Comparison of ENCODE assay signal across 21 cellular contexts in the genomic region with DNA sequence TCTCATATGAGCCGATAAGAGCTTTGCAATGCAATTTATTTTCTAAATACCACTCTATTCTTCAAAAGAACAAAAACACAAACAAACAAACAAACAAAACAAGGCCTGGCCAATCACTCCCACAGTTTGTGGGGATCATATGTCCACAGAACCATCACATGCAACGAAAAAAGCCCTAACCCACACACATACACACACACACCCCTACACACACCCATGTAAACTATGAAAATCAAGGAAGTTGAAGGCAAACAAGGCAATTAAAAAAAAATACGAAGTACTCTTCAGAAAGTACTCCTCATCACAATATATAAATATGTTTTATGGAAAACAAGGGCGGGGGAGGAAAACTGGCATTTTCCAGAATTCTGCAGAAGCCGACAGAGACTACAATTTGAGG.
DNase-seq lines count a peak whose midpoint lies in the region; ATAC-seq and TF ChIP-seq lines count a peak whose summit lies in the region.
"Had no signal": no experiment of that assay in that cellular context is flagged by ENCODE, and none has a peak within 500 bp of the region (broad histone marks: within the 10 kb centered on the region; RNA-seq: fewer than 3 reads in every experiment).

No MANE protein-coding gene starts in this region.

- WGBS in suprapubic skin = 88% methylated on average over 5 of the region's 5 CpGs

- TF ChIP-seq EP300 in suprapubic skin (IDR thresholded peaks at IDR 0.05) = no peak

- H3K9ac ChIP-seq in iPS-20b (ENCODE audit: low read depth, low read length) = 0 out of 2 replicates have a peak overlapping the region, but pooled peaks have one; percentile 18

- peaks cover 10% of the 10 kb centered on the region; the same call in 1 of the 2 replicates for H3K9me3 ChIP-seq in OCI-LY7 (ENCODE audit: low read length)
- H3K9me3 ChIP-seq in iPS-20b (ENCODE audit: insufficient read depth, low read depth, low read length) = no peaks in the 10 kb centered on the region
- H3K9me3 ChIP-seq in neutrophil = no peaks in the 10 kb centered on the region
- no peaks in the 10 kb centered on the region for H3K9me3 ChIP-seq in suprapubic skin
- H3K9me3 ChIP-seq: MG63 had no signal

- no TSS peak for BruUV-seq in OCI-LY7 (replicated peaks; lab: Mats Ljungman, UMichigan)

- H3K27ac ChIP-seq in OCI-LY7 (ENCODE audit: low read depth, low read length, poor library complexity, severe bottlenecking) = peak overlapping the region; percentile 91
- H3K27ac ChIP-seq in iPS-20b (ENCODE audit: low read length) = no peak overlapping the region
- H3K27ac ChIP-seq in neutrophil = peak overlapping the region; percentile 74
- H3K27ac ChIP-seq in suprapubic skin = no peak overlapping the region
- H3K27ac ChIP-seq: SJCRH30 had no signal

- no peaks in the 10 kb centered on the region for H4K20me1 ChIP-seq in OCI-LY7 (ENCODE audit: insufficient read depth, low read length)

- TF ChIP-seq CTCF in OCI-LY7 (conservative IDR thresholded peaks at IDR 0.05; ENCODE audit: low read length) (no peak), neutrophil (IDR thresholded peaks at IDR 0.05) (no peak), suprapubic skin (IDR thresholded peaks at IDR 0.05) (no peak), GM10248 (IDR thresholded peaks at IDR 0.05; ENCODE audit: control extremely low read depth, extremely low read depth, low read depth, missing control alignments) (no peak)

- peaks cover 4% of the 10 kb centered on the region; the same call in 1 of the 2 replicates for H3K79me2 ChIP-seq in OCI-LY7 (ENCODE audit: insufficient read depth, low read depth, low read length)

- POLR2A ChIA-PET in OCI-LY7 (lab: Charles Lee) = interaction anchor here (0.5 to 3.6 kb wide), 5 partner anchors 9 to 297 kb away, joined by 7 to 19 read pairs (median 10); no protein-coding TSS in a partner anchor
- POLR2A ChIA-PET in GM10248 (lab: Yijun Ruan, JAX) = no interaction called here

- no peak for ATAC-seq in GM18519 (IDR thresholded peaks at IDR 0.05; ENCODE audit: low FRiP score, unreplicated experiment)
- ATAC-seq: Panc1 had no signal

- no peak overlapping the region for H2AFZ ChIP-seq in OCI-LY7 (ENCODE audit: low read length)

- H3K36me3 ChIP-seq in OCI-LY7 (ENCODE audit: insufficient read depth, low read length) (peaks cover 55% of the 10 kb centered on the region), iPS-20b (ENCODE audit: insufficient read depth, low read depth, low read length) (peaks cover 63% of the 10 kb centered on the region), neutrophil (peaks cover 77% of the 10 kb centered on the region), suprapubic skin (peaks cover 28% of the 10 kb centered on the region)

- no peak for TF ChIP-seq POLR2A in suprapubic skin (IDR thresholded peaks at IDR 0.05)

- no peak for DNase-seq in OCI-LY7 (ENCODE audit: low spot score)
- DNase-seq in suprapubic skin (ENCODE audit: low spot score in 2 of 2) = no peak
- no peak for DNase-seq in GM10248 (ENCODE audit: extremely low spot score)
- no peak for DNase-seq in stimulated activated CD4-positive, alpha-beta T cell treated with anti-CD3 and anti-CD28 coated beads, Interleukin-12 subunit alpha, Interleukin-12 subunit beta, amount 100 ng/mL, for 4 hours
- DNase-seq: ACHN; AML-193; CD4-positive, CD25-positive, alpha-beta regulatory T cell; COR-L47; GDM1; Kasumi-1; MG63; NCI-H1048; NCI-H1436; NCI-H1930; NCI-H226; NCI-H524; SJCRH30 had no signal

- CTCF ChIA-PET in OCI-LY7 (lab: Charles Lee; ENCODE audit: unreplicated experiment) = no interaction called here
- CTCF ChIA-PET in GM10248 (lab: Yijun Ruan, JAX) = interaction anchor here (0.7 to 9.7 kb wide), 7 partner anchors 11 to 42 kb away, joined by 3 to 62 read pairs (median 4); no protein-coding TSS in a partner anchor

- intact Hi-C loops in OCI-LY7 (cut with micrococcal nuclease; ENCODE audit: unreplicated experiment) = loop anchor here (5.0 kb wide), 2 partner anchors 78 to 188 kb away; a partner anchor contains a TSS

- H3K4me1 ChIP-seq in OCI-LY7 (ENCODE audit: insufficient read depth, low read length, poor library complexity, severe bottlenecking) (peaks cover 90% of the 10 kb centered on the region), iPS-20b (ENCODE audit: insufficient read depth, low read length) (peaks cover 24% of the 10 kb centered on the region; the same call in 1 of the 2 replicates), neutrophil (ENCODE audit: control insufficient read depth in 1 of 2, insufficient read depth in 1 of 2, low read depth in 1 of 2, low read length in 1 of 2) (peaks cover 12 to 34% of the 10 kb centered on the region in 2 experiments), suprapubic skin (peaks cover 6% of the 10 kb centered on the region)

- H3K9me2 ChIP-seq in OCI-LY7 (ENCODE audit: insufficient read depth, low read length) = no peaks in the 10 kb centered on the region

- no peaks in the 10 kb centered on the region for H3K27me3 ChIP-seq in iPS-20b (ENCODE audit: insufficient read depth, low read length)
- no peaks in the 10 kb centered on the region for H3K27me3 ChIP-seq in neutrophil
- H3K27me3 ChIP-seq in suprapubic skin = no peaks in the 10 kb centered on the region
- H3K27me3 ChIP-seq: MG63, SJCRH30 had no signal

- H3K4me3 ChIP-seq in OCI-LY7 (ENCODE audit: low read depth, low read length, poor library complexity, severe bottlenecking) (no peak overlapping the region), iPS-20b (ENCODE audit: low read length) (no peak overlapping the region), neutrophil (ENCODE audit: low read depth in 1 of 2, low read length in 1 of 2) (no peak overlapping the region), suprapubic skin (no peak overlapping the region)
- H3K4me3 ChIP-seq: MG63, SJCRH30 had no signal

- H3K4me2 ChIP-seq in OCI-LY7 (ENCODE audit: low read length) = peak overlapping the region; percentile 86

Comparison
In these comparisons a context has a peak if more than half of its experiments do, and no peak if none do; other contexts are left out.
1. H3K27ac ChIP-seq: peak in OCI-LY7 (single experiment) and neutrophil (single experiment); none in iPS-20b (single experiment) and suprapubic skin (single experiment).